Comparison of ENCODE assay signal across 15 cellular contexts in the genomic region with DNA sequence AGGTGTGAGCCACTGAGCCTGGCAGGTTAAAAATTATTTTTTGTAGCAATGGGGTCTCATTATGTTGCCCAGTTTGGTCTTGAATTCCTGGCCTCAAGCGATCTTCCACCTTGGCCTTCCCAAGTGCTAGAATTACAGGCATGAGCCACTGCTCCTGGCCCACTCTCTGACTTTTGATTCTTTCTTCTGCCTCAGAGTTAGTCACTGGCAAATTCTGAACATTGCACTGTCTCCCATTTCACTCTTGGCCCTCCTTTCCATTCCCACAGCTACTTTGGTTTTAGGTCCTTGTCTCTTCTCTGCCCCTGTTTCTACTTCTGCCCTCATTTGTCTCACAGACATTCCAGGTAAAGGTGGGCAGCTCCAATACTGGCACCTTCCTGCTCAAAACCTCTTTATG. TPM values are rescaled to one million over a fixed set of nuclear protein-coding genes. Genes with fewer than 3 reads are reported as not detected.
A peak's percentile ranks its signal among the peaks of the same experiment; 100 is the strongest.
DNase-seq lines count a peak whose midpoint lies in the region; ATAC-seq, FAIRE-seq and TF ChIP-seq lines count a peak whose summit lies in the region.
"Had no signal": no experiment of that assay in that cellular context is flagged by ENCODE, and none has a peak within 500 bp of the region (broad histone marks: within the 10 kb centered on the region; RNA-seq: fewer than 3 reads in every experiment).

No MANE protein-coding gene starts in this region.

- H2BK15ac ChIP-seq in H1 (ENCODE audit: low read length) = no peak overlapping the region

- no peak overlapping the region for H2BK12ac ChIP-seq in H1 (ENCODE audit: low read depth, low read length)

- H2BK120ac ChIP-seq in H1 (replicated peaks; ENCODE audit: low read depth, low read length) = no peak overlapping the region

- TF ChIP-seq POLR2A in H1 (IDR thresholded peaks at IDR 0.05; ENCODE audit: control extremely low read depth in 1 of 2, low read depth in 2 of 2, low read length in 2 of 2) (no peak), uterus (IDR thresholded peaks at IDR 0.05) (no peak)

- TF ChIP-seq EP300 in H1 (IDR thresholded peaks at IDR 0.05; ENCODE audit: borderline replicate concordance in 1 of 2, low read depth in 2 of 2, low read length in 2 of 2) = no peak

- H3K27ac ChIP-seq in H1 (ENCODE audit: low read depth, low read length) (no peak overlapping the region), osteoblast (ENCODE audit: low read depth, low read length) (peak overlapping the region; percentile 1), uterus (peak overlapping the region in 1 of 2 donors; percentile 78)
- H3K27ac ChIP-seq: PC-9 had no signal

- no peak overlapping the region for H2BK5ac ChIP-seq in H1 (ENCODE audit: low read depth, low read length)

- H3K9me3 Mint-ChIP-seq in type B pancreatic cell = no peaks in the 10 kb centered on the region

- H3K4me3 ChIP-seq in adipocyte (ENCODE audit: low read length) = peak overlapping the region; percentile 65
- H3K4me3 ChIP-seq in H1 (ENCODE audit: extremely low read depth in 1 of 4, insufficient read depth in 2 of 4, low read depth in 3 of 4, low read length in 4 of 4) = no peak overlapping the region
- H3K4me3 ChIP-seq in osteoblast (ENCODE audit: insufficient read depth, low read length) = no peak overlapping the region
- no peak overlapping the region for H3K4me3 ChIP-seq in uterus
- H3K4me3 ChIP-seq: PC-9 had no signal

- CTCF ChIA-PET in H1 (lab: Charles Lee; ENCODE audit: partially characterized antibody) = interaction anchor here (0.6 kb wide), 2 partner anchors 15 to 97 kb away, joined by 3 to 4 read pairs; no protein-coding TSS in a partner anchor

- H3K4me1 ChIP-seq in adipocyte (ENCODE audit: control insufficient read depth, insufficient read depth, low read length) (peaks cover 34% of the 10 kb centered on the region), H1 (replicated peaks in 1 of 4; ENCODE audit: control insufficient read depth in 3 of 4, insufficient read depth in 4 of 4, low read length in 3 of 4) (no peaks in the 10 kb centered on the region), osteoblast (ENCODE audit: insufficient read depth, low read length) (peaks cover 28% of the 10 kb centered on the region), uterus (no peaks in the 10 kb centered on the region)

- H4K91ac ChIP-seq in H1 (replicated peaks; ENCODE audit: insufficient read length, low read length) = no peak overlapping the region

- H3K9ac ChIP-seq in adipocyte (ENCODE audit: low read length) (peak overlapping the region; percentile 83), H1 (replicated peaks in 1 of 4; ENCODE audit: extremely low read depth in 1 of 4, low read depth in 3 of 4, low read length in 3 of 4) (no peak overlapping the region)

- H4K20me1 ChIP-seq in H1 (replicated peaks in 1 of 2; ENCODE audit: control insufficient read depth in 1 of 2, insufficient read depth in 2 of 2, low read length in 2 of 2) = no peaks in the 10 kb centered on the region
- peaks cover under 1% of the 10 kb centered on the region for H4K20me1 ChIP-seq in osteoblast (ENCODE audit: insufficient read depth, low read length)

- H3K4me1 Mint-ChIP-seq in type B pancreatic cell (ENCODE audit: unreplicated experiment) = peaks cover 3% of the 10 kb centered on the region

- H3K79me2 ChIP-seq in H1 (ENCODE audit: control insufficient read depth in 1 of 2, insufficient read depth in 2 of 2, low read length in 2 of 2) = peaks cover 0 to 8% of the 10 kb centered on the region in 2 experiments; a peak in 2 of 4 replicates
- H3K79me2 ChIP-seq in osteoblast (ENCODE audit: insufficient read depth, low read length) = peaks cover 6% of the 10 kb centered on the region

- no peak for FAIRE-seq in H1 (lab: Jason Lieb, UNC)

- H4K8ac ChIP-seq in H1 (ENCODE audit: extremely low read depth, insufficient read depth, low read length) = no peak overlapping the region

- H4K5ac ChIP-seq in H1 (ENCODE audit: insufficient read length, low read depth, low read length) = no peak overlapping the region

- TF ChIP-seq RAD21 in H1 (IDR thresholded peaks at IDR 0.05 in 1 of 2, conservative IDR thresholded peaks at IDR 0.05 in 1 of 2; ENCODE audit: low read depth in 2 of 2, low read length in 2 of 2) = no peak

- H2AK5ac ChIP-seq in H1 (ENCODE audit: low read depth, low read length) = no peak overlapping the region

- no peak overlapping the region for H3K56ac ChIP-seq in H1 (replicated peaks; ENCODE audit: insufficient read length, low read depth, low read length)

- no peaks in the 10 kb centered on the region for H3K79me1 ChIP-seq in H1 (ENCODE audit: low read depth, low read length)

- no peak overlapping the region for H3K4me2 ChIP-seq in H1 (ENCODE audit: insufficient read depth in 1 of 2, low read depth in 2 of 2, low read length in 2 of 2)
- H3K4me2 ChIP-seq in osteoblast (ENCODE audit: insufficient read depth, low read length) = no peak overlapping the region
- H3K4me2 ChIP-seq: PC-9 had no signal

- no peaks in the 10 kb centered on the region for H3K36me3 Mint-ChIP-seq in type B pancreatic cell

- no peak overlapping the region for H3K4me3 Mint-ChIP-seq in type B pancreatic cell

- intact Hi-C loops in uterus (cut with DNase I; ENCODE audit: low total_unique reads) = no loop called here

- H3K27me3 Mint-ChIP-seq in type B pancreatic cell = peaks cover 15% of the 10 kb centered on the region

- no peak overlapping the region for H3K27ac Mint-ChIP-seq in type B pancreatic cell

- H3K18ac ChIP-seq in H1 (ENCODE audit: extremely low read depth, low read length) = no peak overlapping the region

- WGBS in H1 (ENCODE audit: extremely low coverage in 1 of 2, insufficient coverage in 1 of 2, insufficient read length in 1 of 2, insufficient replicate concordance in 2 of 2, low coverage in 1 of 2, low lambda C conversion rate in 2 of 2, missing lambda C conversion rate in 1 of 2), 2 experiments = 100% methylated on average over 1 of the region's 1 CpG; no CpG with 5 or more reads in 1 of the 2 experiments

- DNase-seq in adipocyte (ENCODE audit: low read depth) (no peak), H1 (ENCODE audit: low read depth in 1 of 2, low spot score in 2 of 2) (no peak), osteoblast (ENCODE audit: insufficient read length, low spot score, missing footprints) (no peak), type B pancreatic cell (ENCODE audit: extremely low spot score, unreplicated experiment) (peak; percentile 18), uterus (no peak), NCI-H2171 (lab: John Stamatoyannopoulos, UW) (no peak), GF-D8 (lab: John Stamatoyannopoulos, UW) (no peak)
- DNase-seq: CD8-positive, alpha-beta memory T cell; DND-41; GDM1; NCI-H1417; NCI-H2029; NCI-H526; PC-9 had no signal

- POLR2A ChIA-PET in H1 (lab: Charles Lee; ENCODE audit: partially characterized antibody) = interaction anchor here (0.6 kb wide), 1 partner anchor 208 kb away, joined by 4 read pairs; no protein-coding TSS in a partner anchor

- no peak overlapping the region for H2AFZ ChIP-seq in H1 (ENCODE audit: low read length)
- H2AFZ ChIP-seq in osteoblast (ENCODE audit: low read length) = no peak overlapping the region
- H2AFZ ChIP-seq: PC-9 had no signal

- H3K23me2 ChIP-seq in H1 (ENCODE audit: low read depth, low read length) = no peaks in the 10 kb centered on the region; the same call in 1 of the 2 replicates

- H2BK20ac ChIP-seq in H1 (ENCODE audit: low read length) = no peak overlapping the region

- ATAC-seq in GM19452 (IDR thresholded peaks at IDR 0.05; ENCODE audit: unreplicated experiment) = no peak

- no peak overlapping the region for H3K4ac ChIP-seq in H1 (replicated peaks; ENCODE audit: insufficient read length, low read depth, low read length)

- H3K23ac ChIP-seq in H1 (ENCODE audit: insufficient read length) = peak overlapping the region; percentile 72

- H3K27me3 ChIP-seq in adipocyte (replicated peaks; ENCODE audit: control insufficient read depth, insufficient read depth, low read length) (no peaks in the 10 kb centered on the region), H1 (replicated peaks in 1 of 4; ENCODE audit: control insufficient read depth in 3 of 4, extremely low read depth in 1 of 4, insufficient read depth in 3 of 4, low read length in 3 of 4) (no peaks in the 10 kb centered on the region), osteoblast (ENCODE audit: insufficient read depth, low read length) (no peaks in the 10 kb centered on the region), uterus (no peaks in the 10 kb centered on the region)

- H3K36me3 ChIP-seq in adipocyte (ENCODE audit: control insufficient read depth, insufficient read depth, low read length, severe bottlenecking) = no peaks in the 10 kb centered on the region
- no peaks in the 10 kb centered on the region for H3K36me3 ChIP-seq in H1 (ENCODE audit: control insufficient read depth in 2 of 4, insufficient read depth in 4 of 4, low read length in 3 of 4)
- H3K36me3 ChIP-seq in osteoblast (ENCODE audit: insufficient read depth, low read length) = no peaks in the 10 kb centered on the region
- H3K36me3 ChIP-seq in uterus = no peaks in the 10 kb centered on the region

- TF ChIP-seq CTCF in H1 (IDR thresholded peaks at IDR 0.05; ENCODE audit: control extremely low read depth in 1 of 3, insufficient read depth in 1 of 3, low read depth in 1 of 3, low read length in 3 of 3) (no peak), osteoblast (IDR thresholded peaks at IDR 0.05; ENCODE audit: extremely low read depth, low read depth, low read length) (no peak), type B pancreatic cell (conservative IDR thresholded peaks at IDR 0.05) (no peak), uterus (IDR thresholded peaks at IDR 0.05) (no peak)

- no peak overlapping the region for H3K14ac ChIP-seq in H1 (ENCODE audit: insufficient read length)

- H3K9me3 ChIP-seq in adipocyte (ENCODE audit: control insufficient read depth, low read length) (no peaks in the 10 kb centered on the region), H1 (ENCODE audit: insufficient read depth in 2 of 2, low read depth in 1 of 2, low read length in 1 of 2) (no peaks in the 10 kb centered on the region), osteoblast (ENCODE audit: low read depth, low read length) (no peaks in the 10 kb centered on the region), uterus (no peaks in the 10 kb centered on the region)

TF ChIP-seq in H1, 55 proteins besides CTCF, POLR2A, EP300 and RAD21 (continues in another document):
- no peak for TF ChIP-seq TAF1 (IDR thresholded peaks at IDR 0.05; ENCODE audit: low read depth, low read length)
- no peak for TF ChIP-seq YY1 (IDR thresholded peaks at IDR 0.05; ENCODE audit: low read depth, low read length)
- no peak for TF ChIP-seq SUZ12 (IDR thresholded peaks at IDR 0.05; ENCODE audit: low read length)

RNA-seq across cellular contexts. Expression of gene ZRANB1, which starts 29.4 kb away (rescaled TPM):
- total RNA-seq in H1 (2021; fragmentation: NEBNext Ultra II Directional; extraction: Animal tissue kit (Norgen Biotek cat#: 25700)) = 17.7 and 19.9 TPM in 2 replicates
- polyA plus RNA-seq in H1 (2011; rRNA removed) = 3.9 and 6.1 TPM in 2 replicates
- 8.0 TPM for polyA plus RNA-seq in H1 (2011; cell fraction: cytosol; rRNA removed)
- polyA plus RNA-seq in H1 (2011; cell fraction: nucleus; rRNA removed) = 4.1 TPM
- 6.9 to 9.3 TPM (median 8.6 TPM) in 4 replicates for polyA plus RNA-seq in H1 (2012, experiment 1 of 2)
- polyA plus RNA-seq in H1 (2012, experiment 2 of 2) = 0.45 TPM
- polyA plus RNA-seq in H1 (2013, experiment 1 of 2) = 9.5 TPM
- 9.7 TPM for polyA plus RNA-seq in H1 (2013, experiment 2 of 2)
- 23.8 and 27.1 TPM in 2 replicates for polyA minus RNA-seq in H1 (2011; rRNA and poly(A)+ RNA removed)
- polyA minus RNA-seq in H1 (2011; cell fraction: cytosol; rRNA and poly(A)+ RNA removed) = 12.5 TPM
- polyA minus RNA-seq in H1 (2011; cell fraction: nucleus; rRNA and poly(A)+ RNA removed) = 30.8 TPM
- total RNA-seq in osteoblast = 34.7 and 35.9 TPM in 2 replicates
- total RNA-seq in type B pancreatic cell (ENCODE audit: low replicate concordance) = 18.8 and 24.5 TPM in 2 replicates
- total RNA-seq in uterus = 10 to 100 TPM; 14.9 to 55.3 (median 28.3) TPM
